In genomic region chr4:3044812-3045499, GRCh38 we compare ENCODE assay signal across 2 cellular contexts.
A peak's percentile ranks its signal among the peaks of the same experiment; 100 is the strongest.
TF ChIP-seq lines count a peak whose summit lies in the region.

No MANE protein-coding gene starts in this region.

TF ChIP-seq in IMR-90, 13 proteins besides CTCF, POLR2A, EP300 and RAD21:
- 0 out of 2 replicates have a peak, but pooled peaks have one; percentile 10 for TF ChIP-seq MAFK (IDR thresholded peaks at IDR 0.05; ENCODE audit: low read depth, low read length)
- no peak for TF ChIP-seq SMC3 (IDR thresholded peaks at IDR 0.05; ENCODE audit: low read depth, low read length)

TF ChIP-seq in GM12878, 131 proteins besides CTCF, POLR2A, EP300 and RAD21:
- TF ChIP-seq ZZZ3 (IDR thresholded peaks at IDR 0.05; ENCODE audit: control insufficient read depth, insufficient read length, low read depth) (no peak), RUNX3 (IDR thresholded peaks at IDR 0.05; ENCODE audit: low read length) (no peak), STAT3 (IDR thresholded peaks at IDR 0.05; ENCODE audit: low read depth, low read length) (no peak), ATF3 (IDR thresholded peaks at IDR 0.05; ENCODE audit: borderline replicate concordance, extremely low read depth, low read depth, low read length) (no peak), POLR2AphosphoS2 (IDR thresholded peaks at IDR 0.05; ENCODE audit: low read depth, low read length) (no peak), BHLHE40 (IDR thresholded peaks at IDR 0.05; ENCODE audit: borderline replicate concordance in 1 of 2, low read depth in 2 of 2, low read length in 1 of 2) (no peak)
- TF ChIP-seq, protein P1, sequence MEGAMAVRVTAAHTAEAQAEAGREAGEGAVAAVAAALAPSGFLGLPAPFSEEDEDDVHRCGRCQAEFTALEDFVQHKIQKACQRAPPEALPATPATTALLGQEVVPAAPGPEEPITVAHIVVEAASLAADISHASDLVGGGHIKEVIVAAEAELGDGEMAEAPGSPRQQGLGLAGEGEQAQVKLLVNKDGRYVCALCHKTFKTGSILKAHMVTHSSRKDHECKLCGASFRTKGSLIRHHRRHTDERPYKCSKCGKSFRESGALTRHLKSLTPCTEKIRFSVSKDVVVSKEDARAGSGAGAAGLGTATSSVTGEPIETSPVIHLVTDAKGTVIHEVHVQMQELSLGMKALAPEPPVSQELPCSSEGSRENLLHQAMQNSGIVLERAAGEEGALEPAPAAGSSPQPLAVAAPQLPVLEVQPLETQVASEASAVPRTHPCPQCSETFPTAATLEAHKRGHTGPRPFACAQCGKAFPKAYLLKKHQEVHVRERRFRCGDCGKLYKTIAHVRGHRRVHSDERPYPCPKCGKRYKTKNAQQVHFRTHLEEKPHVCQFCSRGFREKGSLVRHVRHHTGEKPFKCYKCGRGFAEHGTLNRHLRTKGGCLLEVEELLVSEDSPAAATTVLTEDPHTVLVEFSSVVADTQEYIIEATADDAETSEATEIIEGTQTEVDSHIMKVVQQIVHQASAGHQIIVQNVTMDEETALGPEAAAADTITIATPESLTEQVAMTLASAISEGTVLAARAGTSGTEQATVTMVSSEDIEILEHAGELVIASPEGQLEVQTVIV (IDR thresholded peaks at IDR 0.05; ENCODE audit: borderline replicate concordance, partially characterized antibody) = no peak
- TF ChIP-seq, protein P2, sequence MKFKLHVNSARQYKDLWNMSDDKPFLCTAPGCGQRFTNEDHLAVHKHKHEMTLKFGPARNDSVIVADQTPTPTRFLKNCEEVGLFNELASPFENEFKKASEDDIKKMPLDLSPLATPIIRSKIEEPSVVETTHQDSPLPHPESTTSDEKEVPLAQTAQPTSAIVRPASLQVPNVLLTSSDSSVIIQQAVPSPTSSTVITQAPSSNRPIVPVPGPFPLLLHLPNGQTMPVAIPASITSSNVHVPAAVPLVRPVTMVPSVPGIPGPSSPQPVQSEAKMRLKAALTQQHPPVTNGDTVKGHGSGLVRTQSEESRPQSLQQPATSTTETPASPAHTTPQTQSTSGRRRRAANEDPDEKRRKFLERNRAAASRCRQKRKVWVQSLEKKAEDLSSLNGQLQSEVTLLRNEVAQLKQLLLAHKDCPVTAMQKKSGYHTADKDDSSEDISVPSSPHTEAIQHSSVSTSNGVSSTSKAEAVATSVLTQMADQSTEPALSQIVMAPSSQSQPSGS (IDR thresholded peaks at IDR 0.05; ENCODE audit: low read length) = no peak
